Comparison of ENCODE assay signal across 19 cellular contexts in genomic region chr3:58168498-58168897, GRCh38. TPM values are rescaled to one million over a fixed set of nuclear protein-coding genes. Genes with fewer than 3 reads are reported as not detected.
DNase-seq lines count a peak whose midpoint lies in the region; ATAC-seq and TF ChIP-seq lines count a peak whose summit lies in the region.
"Had no signal": no experiment of that assay in that cellular context is flagged by ENCODE, and none has a peak within 500 bp of the region (broad histone marks: within the 10 kb centered on the region; RNA-seq: fewer than 3 reads in every experiment).

No MANE protein-coding gene starts in this region.

- H3K9me2 ChIP-seq in GM23248 (ENCODE audit: insufficient read depth), result no peaks in the 10 kb centered on the region

- no peaks in the 10 kb centered on the region for H3K27me3 Mint-ChIP-seq in activated T-helper 17 cell treated with anti-CD3 and anti-CD28 coated beads, Interleukin-2, amount 50 U/mL, for 72 hours
- H3K27me3 Mint-ChIP-seq: B cell; CD4-positive, alpha-beta memory T cell had no signal

- no peak overlapping the region for H3K4me2 ChIP-seq in GM23248 (ENCODE audit: unreplicated experiment)

- 88 to 91% methylated on average over 7 of the region's 7 CpGs for WGBS in GM23248 (ENCODE audit: low coverage in 1 of 2, low lambda C conversion rate in 2 of 2, missing lambda C conversion rate in 2 of 2), 2 experiments
- WGBS in sigmoid colon, 2 donors, result 90 to 95% methylated on average over 7 of the region's 7 CpGs

- H4K20me1 ChIP-seq in GM23248 (ENCODE audit: insufficient read depth), result no peaks in the 10 kb centered on the region

- H3F3A ChIP-seq in GM23248 (ENCODE audit: insufficient read depth), result peaks cover 41% of the 10 kb centered on the region

- intact Hi-C loops in sigmoid colon (cut with DNase I), result loop anchor here (10.0 kb wide), 1 partner anchor 284 kb away; no protein-coding TSS in a partner anchor

- H3K36me3 ChIP-seq in GM23248 (ENCODE audit: low read depth) (peaks cover 41% of the 10 kb centered on the region), sigmoid colon (peaks cover 0 to 42% (median 20%) of the 10 kb centered on the region in 4 donors)

- in situ Hi-C loops in GM23248 (cut with MboI), result no loop called here

- peak overlapping the region; percentile 51; the same call in 1 of the 2 replicates for H3K9ac ChIP-seq in GM23248

- no peaks in the 10 kb centered on the region for H3K27me3 ChIP-seq in GM23248 (replicated peaks; ENCODE audit: insufficient read depth)
- no peaks in the 10 kb centered on the region for H3K27me3 ChIP-seq in sigmoid colon

- TF ChIP-seq CTCF in sigmoid colon (IDR thresholded peaks at IDR 0.05), result no peak

- H3K4me3 ChIP-seq in GM23248 (no peak overlapping the region), sigmoid colon (no peak overlapping the region)
- H3K4me3 ChIP-seq: K562 had no signal

- H3K9me3 ChIP-seq in GM23248 (ENCODE audit: low read depth), result no peaks in the 10 kb centered on the region
- H3K9me3 ChIP-seq in sigmoid colon, result no peaks in the 10 kb centered on the region

- no peaks in the 10 kb centered on the region for H3K9me3 Mint-ChIP-seq in activated T-helper 17 cell treated with anti-CD3 and anti-CD28 coated beads, Interleukin-2, amount 50 U/mL, for 72 hours
- H3K9me3 Mint-ChIP-seq: CD4-positive, alpha-beta memory T cell had no signal

- H2AFZ ChIP-seq in GM23248, result no peak overlapping the region

- DNase-seq in GM23248 (no peak), left lobe of liver (ENCODE audit: low spot score) (no peak), sigmoid colon (no peak), C1 segment of cervical spinal cord (lab: John Stamatoyannopoulos, UW) (no peak), NCI-H187 treated with DMSO at 0.1 percent for 48 hours (lab: John Stamatoyannopoulos, UW) (no peak)
- DNase-seq: ACHN; CD4-positive, alpha-beta memory T cell; GF-D8; GOT3; NCI-H1436 treated with DMSO at 0.1 percent for 48 hours; NCI-H2107; NCI-H345; NCI-H69; PC-3 had no signal

- ATAC-seq in activated T-helper 17 cell treated with anti-CD3 and anti-CD28 coated beads, Interleukin-2, amount 50 U/mL, for 72 hours (replicated peaks), result no peak
- peak; percentile 39 for ATAC-seq in left lobe of liver
- no peak for ATAC-seq in SK-N-SH treated with all-trans-retinoic acid at 6 μM for 48 hours
- ATAC-seq: PC-3 had no signal

- TF ChIP-seq POLR2A in sigmoid colon (IDR thresholded peaks at IDR 0.05), result no peak

- no peaks in the 10 kb centered on the region for H3K4me1 Mint-ChIP-seq in activated T-helper 17 cell treated with anti-CD3 and anti-CD28 coated beads, Interleukin-2, amount 50 U/mL, for 72 hours
- H3K4me1 Mint-ChIP-seq: B cell; CD4-positive, alpha-beta memory T cell had no signal

- H3K27ac ChIP-seq in GM23248 (peak overlapping the region; percentile 68), sigmoid colon (peak overlapping the region in 3 of 4 donors; percentile 75 to 92 (median 88))
- H3K27ac ChIP-seq: HL-60 had no signal

- peak overlapping the region; percentile 65 for H3K27ac Mint-ChIP-seq in activated T-helper 17 cell treated with anti-CD3 and anti-CD28 coated beads, Interleukin-2, amount 50 U/mL, for 72 hours
- H3K27ac Mint-ChIP-seq: B cell had no signal

- peaks cover 16% of the 10 kb centered on the region for H3K4me1 ChIP-seq in GM23248 (ENCODE audit: insufficient read depth)
- peaks cover 0 to 59% (median 51%) of the 10 kb centered on the region in 4 donors for H3K4me1 ChIP-seq in sigmoid colon

- peaks cover 23% of the 10 kb centered on the region for H3K36me3 Mint-ChIP-seq in activated T-helper 17 cell treated with anti-CD3 and anti-CD28 coated beads, Interleukin-2, amount 50 U/mL, for 72 hours (ENCODE audit: low read depth)

- H3K4me3 Mint-ChIP-seq in activated T-helper 17 cell treated with anti-CD3 and anti-CD28 coated beads, Interleukin-2, amount 50 U/mL, for 72 hours, result no peak overlapping the region
- H3K4me3 Mint-ChIP-seq: B cell; CD4-positive, alpha-beta memory T cell had no signal

- TF ChIP-seq EP300 in sigmoid colon (IDR thresholded peaks at IDR 0.05), result no peak

- H3K79me2 ChIP-seq in GM23248 (ENCODE audit: insufficient read depth), result no peaks in the 10 kb centered on the region

TF ChIP-seq in SK-N-SH treated with all-trans-retinoic acid at 6 μM for 48 hours, 23 proteins besides CTCF, POLR2A, EP300 and RAD21:
- TF ChIP-seq CREB5 (CRISPR knock-in tag; IDR thresholded peaks at IDR 0.05; ENCODE audit: low read depth), result no peak
- TF ChIP-seq ZNF8 (CRISPR knock-in tag; IDR thresholded peaks at IDR 0.05), result no peak
- no peak for TF ChIP-seq ZNF70 (CRISPR knock-in tag; IDR thresholded peaks at IDR 0.05)
- no peak for TF ChIP-seq ESRRG (CRISPR knock-in tag; IDR thresholded peaks at IDR 0.05)
- no peak for TF ChIP-seq CSDC2 (CRISPR knock-in tag; IDR thresholded peaks at IDR 0.05)
- TF ChIP-seq PPARA (CRISPR knock-in tag; IDR thresholded peaks at IDR 0.05; ENCODE audit: borderline replicate concordance), result no peak
- TF ChIP-seq, protein P1, sequence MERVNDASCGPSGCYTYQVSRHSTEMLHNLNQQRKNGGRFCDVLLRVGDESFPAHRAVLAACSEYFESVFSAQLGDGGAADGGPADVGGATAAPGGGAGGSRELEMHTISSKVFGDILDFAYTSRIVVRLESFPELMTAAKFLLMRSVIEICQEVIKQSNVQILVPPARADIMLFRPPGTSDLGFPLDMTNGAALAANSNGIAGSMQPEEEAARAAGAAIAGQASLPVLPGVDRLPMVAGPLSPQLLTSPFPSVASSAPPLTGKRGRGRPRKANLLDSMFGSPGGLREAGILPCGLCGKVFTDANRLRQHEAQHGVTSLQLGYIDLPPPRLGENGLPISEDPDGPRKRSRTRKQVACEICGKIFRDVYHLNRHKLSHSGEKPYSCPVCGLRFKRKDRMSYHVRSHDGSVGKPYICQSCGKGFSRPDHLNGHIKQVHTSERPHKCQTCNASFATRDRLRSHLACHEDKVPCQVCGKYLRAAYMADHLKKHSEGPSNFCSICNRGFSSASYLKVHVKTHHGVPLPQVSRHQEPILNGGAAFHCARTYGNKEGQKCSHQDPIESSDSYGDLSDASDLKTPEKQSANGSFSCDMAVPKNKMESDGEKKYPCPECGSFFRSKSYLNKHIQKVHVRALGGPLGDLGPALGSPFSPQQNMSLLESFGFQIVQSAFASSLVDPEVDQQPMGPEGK (CRISPR knock-in tag; IDR thresholded peaks at IDR 0.05; ENCODE audit: borderline replicate concordance), result no peak
- TF ChIP-seq ZC3H10 (CRISPR knock-in tag; IDR thresholded peaks at IDR 0.05), result no peak
- no peak for TF ChIP-seq TOX (CRISPR knock-in tag; IDR thresholded peaks at IDR 0.05; ENCODE audit: borderline replicate concordance)
- TF ChIP-seq ZFP3 (CRISPR knock-in tag; IDR thresholded peaks at IDR 0.05), result no peak
- TF ChIP-seq ARNTL (CRISPR knock-in tag; IDR thresholded peaks at IDR 0.05; ENCODE audit: borderline replicate concordance, low read depth), result no peak
- no peak for TF ChIP-seq SNAI2 (CRISPR knock-in tag; IDR thresholded peaks at IDR 0.05)
- no peak for TF ChIP-seq ZFP30 (CRISPR knock-in tag; IDR thresholded peaks at IDR 0.05)
- no peak for TF ChIP-seq GLIS3 (CRISPR knock-in tag; IDR thresholded peaks at IDR 0.05)
- TF ChIP-seq CSRNP3 (CRISPR knock-in tag; IDR thresholded peaks at IDR 0.05), result no peak
- TF ChIP-seq POU6F1 (CRISPR knock-in tag; IDR thresholded peaks at IDR 0.05; ENCODE audit: borderline replicate concordance, low read depth), result no peak

RNA-seq across cellular contexts. Expression of gene DNASE1L3, which starts 42.3 kb away (rescaled TPM):
- total RNA-seq in GM23248 (2014; rRNA removed; shearing (Covaris generic)), result not detected in 2 replicates
- polyA plus RNA-seq in GM23248 (2016; fragmentation: Nextera tagmentation; extraction: Ambion mirVana) (not detected in 2 replicates), sigmoid colon (10 to 100 TPM in 2 of 3 donors, 1 to 10 TPM in 1; 9.0 to 69.8 (median 34.7) TPM)
- not detected for total RNA-seq in activated T-helper 17 cell treated with anti-CD3 and anti-CD28 coated beads, Interleukin-2, amount 50 U/mL, for 72 hours
- total RNA-seq in left lobe of liver (33.0 TPM), sigmoid colon (under 1 TPM in 3 of 4 donors, not detected in 1; 0.27 to 0.82 (median 0.71) TPM)
- total RNA-seq: CD4-positive, alpha-beta memory T cell; K562 had no signal
- polyA plus RNA-seq: CD4-positive, alpha-beta memory T cell had no signal

Comparison
In these comparisons a context has a peak if more than half of its experiments do, and no peak if none do; other contexts are left out.
1. RNA of gene DNASE1L3, which starts 42.3 kb away (total RNA-seq): 33.0 TPM in left lobe of liver (single experiment); 0.27 to 0.82 TPM in sigmoid colon, not detected in GM23248 and not detected in activated T-helper 17 cell treated with anti-CD3 and anti-CD28 coated beads, Interleukin-2, amount 50 U/mL, for 72 hours; every median in the first group is over 10 times any median in the second.